Comparison of ENCODE assay signal across 1 cellular context in genomic region chr19:1041272-1041834, GRCh38.
TF ChIP-seq lines count a peak whose summit lies in the region.

No MANE protein-coding gene starts in this region.

TF ChIP-seq in GM23338, 12 proteins besides CTCF, POLR2A, EP300 and RAD21 (continued from another document):
- no peak for TF ChIP-seq ZNF462 (CRISPR knock-in tag; IDR thresholded peaks at IDR 0.05)
- no peak for TF ChIP-seq STAT1 (IDR thresholded peaks at IDR 0.05; ENCODE audit: unreplicated experiment)
- TF ChIP-seq EZH2 (IDR thresholded peaks at IDR 0.05; ENCODE audit: low read depth, unreplicated experiment) = no peak
- no peak for TF ChIP-seq ZNF331 (CRISPR knock-in tag; IDR thresholded peaks at IDR 0.05; ENCODE audit: low read depth)
- TF ChIP-seq NANOG (IDR thresholded peaks at IDR 0.05; ENCODE audit: borderline replicate concordance) = no peak
